ENCODE assay signal across 8 cellular contexts in the genomic region with DNA sequence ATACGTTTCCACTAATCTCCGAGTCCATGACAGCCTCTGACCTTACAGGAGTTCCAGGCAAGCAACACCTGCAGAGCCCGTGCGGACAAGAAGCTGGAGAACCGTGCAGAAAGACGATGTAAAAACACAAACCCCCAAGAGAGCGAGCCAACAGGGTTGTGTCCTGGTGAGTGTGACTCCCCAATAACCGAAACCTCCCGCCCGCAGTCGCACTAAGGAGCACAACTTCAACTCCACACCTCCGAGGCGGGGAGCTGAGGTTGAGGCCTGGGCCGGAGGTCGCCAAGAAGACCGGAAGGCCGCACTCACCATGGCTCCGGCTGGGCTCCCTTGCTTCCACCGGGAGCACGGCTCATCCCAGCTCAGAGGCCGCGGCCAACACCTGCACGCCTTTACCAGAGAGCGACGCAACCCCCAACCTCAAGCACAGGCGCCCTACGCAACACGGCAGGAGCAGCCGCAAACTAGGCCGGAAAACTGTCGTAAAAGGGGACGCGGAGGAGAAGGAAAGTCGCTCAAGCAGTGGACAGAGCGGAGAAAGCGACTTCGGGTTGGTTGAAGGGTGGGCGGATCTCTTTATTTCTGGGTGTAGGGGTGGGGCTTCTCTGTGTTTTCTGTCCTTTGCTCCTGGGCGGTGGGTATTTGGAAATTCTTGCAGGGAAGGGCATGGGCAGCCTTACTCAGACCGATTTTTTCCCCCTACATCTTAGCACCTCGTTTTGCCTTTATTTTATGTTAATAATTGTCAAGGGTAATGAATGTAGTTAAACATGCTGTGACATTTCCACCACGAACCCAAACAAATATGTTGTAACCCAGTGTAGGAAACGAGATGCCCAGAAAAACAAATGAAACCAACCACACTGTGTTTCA. TPM values are rescaled to one million over a fixed set of nuclear protein-coding genes. Genes with fewer than 3 reads are reported as not detected.
DNase-seq lines count a peak whose midpoint lies in the region; ATAC-seq and TF ChIP-seq lines count a peak whose summit lies in the region.

Gene DNAJC19, minus strand, starts transcription at position 446 of the 873 bp plus-strand sequence. Its CDS starts 134 bp downstream, at position 312.

- H2AK9ac ChIP-seq in IMR-90 (replicated peaks; ENCODE audit: low read depth, low read length, poor library complexity) = peak within 1 kb of the TSS; percentile 63

- dilution Hi-C loops in IMR-90 (cut with HindIII; ENCODE audit: low sequenced_read_pairs, unreplicated experiment) = no loop called here

- intact Hi-C loops in IMR-90 (cut with micrococcal nuclease) = loop anchor here (10.0 kb wide), 1 partner anchor 1695 kb away; no protein-coding TSS in a partner anchor

- peak within 1 kb of the TSS; percentile 51 for H3K4ac ChIP-seq in IMR-90 (ENCODE audit: low read depth, low read length)

- peak within 1 kb of the TSS; percentile 96 for H2AFZ ChIP-seq in IMR-90 (replicated peaks; ENCODE audit: low read length, poor library complexity)

- peak within 1 kb of the TSS; percentile 51 to 86 for H4K8ac ChIP-seq in IMR-90 (ENCODE audit: low read depth in 2 of 2, low read length in 2 of 2)

- TF ChIP-seq RAD21 in IMR-90 (IDR thresholded peaks at IDR 0.05; ENCODE audit: low read length) = no peak

- peak; percentile 99 for DNase-seq in DMS 273 (lab: John Stamatoyannopoulos, UW; ENCODE audit: unreplicated experiment)
- peak; percentile 97 for DNase-seq in IMR-90
- peak; percentile 92 for DNase-seq in OCI-M1 (lab: John Stamatoyannopoulos, UW)
- peak; percentile 88 for DNase-seq in activated T-cell treated with anti-CD3 and anti-CD28 coated beads for 24 hours (ENCODE audit: low read depth)
- peak; percentile 87 for DNase-seq in epidermal melanocyte (ENCODE audit: insufficient read length, low spot score)
- DNase-seq in middle frontal gyrus (ENCODE audit: extremely low spot score, low spot score) = peak; percentile 88
- peak; percentile 73 to 78 for DNase-seq in stimulated activated CD8-positive, alpha-beta memory T cell treated with anti-CD3 and anti-CD28 coated beads, Interleukin-2, amount 100 ng/mL, for 48 hours (ENCODE audit: low read depth in 2 of 2)

- peak within 1 kb of the TSS; percentile 34 for H3K14ac ChIP-seq in IMR-90 (replicated peaks; ENCODE audit: low read depth, low read length)

- peak within 1 kb of the TSS; percentile 65 for H3K27ac ChIP-seq in IMR-90 (ENCODE audit: insufficient read depth, low read length)

- POLR2A ChIA-PET in IMR-90 (lab: Charles Lee; ENCODE audit: unreplicated experiment) = no interaction called here

- H3K18ac ChIP-seq in IMR-90 (ENCODE audit: low read depth, low read length) = no peak within 1 kb of the TSS

- H2BK20ac ChIP-seq in IMR-90 (ENCODE audit: low read depth, low read length) = no peak within 1 kb of the TSS

- no TSS peak for BruUV-seq in IMR-90 (replicated peaks; lab: Mats Ljungman, UMichigan)

- ATAC-seq in GM21528 (IDR thresholded peaks at IDR 0.05; ENCODE audit: low FRiP score, unreplicated experiment) = peak; percentile 98
- ATAC-seq in IMR-90 (ENCODE audit: low read depth) = peak; percentile 99

- peak within 1 kb of the TSS; percentile 79 for H3K4me3 ChIP-seq in IMR-90 (ENCODE audit: insufficient read depth, low read depth, low read length)

- peak within 1 kb of the TSS; percentile 11 for H4K91ac ChIP-seq in IMR-90 (ENCODE audit: insufficient read depth, low read depth, low read length)

- in situ Hi-C loops in IMR-90 (cut with MboI; ENCODE audit: low sequenced_read_pairs) = no loop called here

- H2BK5ac ChIP-seq in IMR-90 (ENCODE audit: low read depth, low read length, poor library complexity, severe bottlenecking) = peak within 1 kb of the TSS; percentile 37

- H2BK15ac ChIP-seq in IMR-90 (ENCODE audit: low read depth, low read length) = no peak within 1 kb of the TSS

- H3K79me1 ChIP-seq in IMR-90 (ENCODE audit: low read depth in 1 of 2, low read length in 2 of 2) = peaks cover 8 to 12% of the 10 kb centered on the region in 2 experiments

- H3K56ac ChIP-seq in IMR-90 (ENCODE audit: extremely low read depth, insufficient read depth, low read length) = peak within 1 kb of the TSS; percentile 55; the same call in 1 of the 2 replicates

- WGBS in IMR-90 (ENCODE audit: extremely low coverage in 2 of 2, insufficient read length in 1 of 2), 2 experiments = no CpG with 5 or more reads among the region's 43 CpGs

- CTCF ChIA-PET in IMR-90 (lab: Yijun Ruan, JAX) = interaction anchor here (0.9 kb wide), 1 partner anchor 11 kb away, joined by 3 read pairs; no protein-coding TSS in a partner anchor

- TF ChIP-seq POLR2A in IMR-90 (IDR thresholded peaks at IDR 0.05; ENCODE audit: low read depth, low read length) = no peak

- H3K36me3 ChIP-seq in IMR-90 (ENCODE audit: control insufficient read depth, insufficient read depth, low read length) = peaks cover 4% of the 10 kb centered on the region

- H3K4me2 ChIP-seq in IMR-90 (ENCODE audit: low read depth, low read length) = peak within 1 kb of the TSS; percentile 98

- peak within 1 kb of the TSS; percentile 56 for H4K5ac ChIP-seq in IMR-90 (ENCODE audit: low read depth, low read length)

- no peaks in the 10 kb centered on the region for H3K27me3 ChIP-seq in IMR-90 (ENCODE audit: control insufficient read depth, insufficient read depth, low read length)

- H2AK5ac ChIP-seq in IMR-90 (ENCODE audit: low read depth, low read length) = no peak within 1 kb of the TSS

- H2BK120ac ChIP-seq in IMR-90 (ENCODE audit: low read depth, low read length) = no peak within 1 kb of the TSS

- no peaks in the 10 kb centered on the region for H3K4me1 ChIP-seq in IMR-90 (ENCODE audit: control insufficient read depth, insufficient read depth, low read length)

- no peaks in the 10 kb centered on the region for H3K9me3 ChIP-seq in IMR-90 (ENCODE audit: control insufficient read depth, insufficient read depth, low read length)

- H3K9me1 ChIP-seq in IMR-90 (ENCODE audit: insufficient read depth, low read length) = no peaks in the 10 kb centered on the region

- peak within 1 kb of the TSS; percentile 75 for H3K9ac ChIP-seq in IMR-90 (ENCODE audit: low read depth, low read length)

- H3K23ac ChIP-seq in IMR-90 (ENCODE audit: low read depth, low read length) = no peak within 1 kb of the TSS

- no peak for TF ChIP-seq CTCF in IMR-90 (conservative IDR thresholded peaks at IDR 0.05; ENCODE audit: low read depth, low read length)

- no peaks in the 10 kb centered on the region for H4K20me1 ChIP-seq in IMR-90 (ENCODE audit: insufficient read depth, low read length)

TF ChIP-seq in IMR-90, 13 proteins besides CTCF, POLR2A, EP300 and RAD21:
- TF ChIP-seq RFX5 (IDR thresholded peaks at IDR 0.05; ENCODE audit: low read depth, low read length) (no peak), CEBPB (IDR thresholded peaks at IDR 0.05; ENCODE audit: low read depth, low read length) (peak; percentile 65), MAZ (IDR thresholded peaks at IDR 0.05; ENCODE audit: borderline replicate concordance, low read depth, low read length) (0 out of 2 replicates have a peak, but pooled peaks have one; percentile 13), MXI1 (IDR thresholded peaks at IDR 0.05; ENCODE audit: borderline replicate concordance, low read depth, low read length) (peak; percentile 45; the same call in 1 of the 2 replicates), CHD1 (IDR thresholded peaks at IDR 0.05; ENCODE audit: low read depth, low read length) (no peak)

RNA-seq across cellular contexts. Expression of gene DNAJC19, which starts in this region (rescaled TPM):
- 16.0 and 20.8 TPM in 2 replicates for total RNA-seq in IMR-90 (2012; rRNA removed)
- polyA plus RNA-seq in IMR-90 (2012; rRNA removed) = 37.5 and 39.4 TPM in 2 replicates
- 23.6 and 26.1 TPM in 2 replicates for polyA plus RNA-seq in IMR-90 (2012; cell fraction: cytosol; rRNA removed)
- polyA plus RNA-seq in IMR-90 (2012; cell fraction: nucleus; rRNA removed; ENCODE audit: low replicate concordance) = 8.2 and 16.8 TPM in 2 replicates

Comparison
In these comparisons a context has a peak if more than half of its experiments do, and no peak if none do; other contexts are left out.
1. Peak in every context shown above with its lines: DNase-seq, ATAC-seq, H3K4me3 ChIP-seq and H3K27ac ChIP-seq.